17 cellular contexts compared by ENCODE assay signal in the genomic region with DNA sequence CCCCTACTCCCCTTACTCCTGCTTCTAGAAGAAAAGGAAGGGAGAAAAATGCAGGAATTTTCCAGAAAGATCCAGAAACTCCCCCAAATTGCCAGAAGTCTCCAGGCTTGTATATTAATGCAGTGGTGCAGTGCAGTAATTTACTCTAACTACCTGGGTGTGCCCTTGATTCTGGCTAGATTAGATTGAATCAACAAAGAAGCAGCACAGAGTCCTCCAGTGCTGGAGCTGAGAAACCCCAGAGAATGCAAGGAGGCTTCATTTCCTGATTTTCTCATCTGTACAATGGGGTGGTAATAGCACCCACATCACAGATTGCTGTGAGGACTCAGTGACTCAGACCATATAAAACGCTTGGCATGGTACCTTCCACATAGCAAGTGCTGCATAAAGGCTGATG.
DNase-seq lines count a peak whose midpoint lies in the region; ATAC-seq and TF ChIP-seq lines count a peak whose summit lies in the region.
"Had no signal": no experiment of that assay in that cellular context is flagged by ENCODE, and none has a peak within 500 bp of the region (broad histone marks: within the 10 kb centered on the region; RNA-seq: fewer than 3 reads in every experiment).

No MANE protein-coding gene starts in this region.

- no peaks in the 10 kb centered on the region for H3K9me2 ChIP-seq in PC-9 (ENCODE audit: insufficient read depth)

- no peaks in the 10 kb centered on the region for H3K79me2 ChIP-seq in PC-9 (ENCODE audit: low read depth)

- H3K4me3 Mint-ChIP-seq in T-helper 17 cell: no peak overlapping the region
- no peak overlapping the region for H3K4me3 Mint-ChIP-seq in effector memory CD8-positive, alpha-beta T cell
- H3K4me3 Mint-ChIP-seq: IgD-negative memory B cell, T-cell had no signal

- no peaks in the 10 kb centered on the region for H3K9me3 ChIP-seq in T-helper 17 cell (ENCODE audit: control insufficient read depth, low read length, poor library complexity, severe bottlenecking)
- H3K9me3 ChIP-seq in esophagus (ENCODE audit: control insufficient read depth in 2 of 2, insufficient read depth in 1 of 2, low read depth in 1 of 2, low read length in 1 of 2): no peaks in the 10 kb centered on the region
- H3K9me3 ChIP-seq in mucosa of stomach (ENCODE audit: control insufficient read depth, low read length): no peaks in the 10 kb centered on the region
- no peaks in the 10 kb centered on the region for H3K9me3 ChIP-seq in PC-9 (ENCODE audit: insufficient read depth, low read depth)
- no peaks in the 10 kb centered on the region for H3K9me3 ChIP-seq in MG63

- peaks cover 0 to 8% of the 10 kb centered on the region in 2 donors for H3K9me3 Mint-ChIP-seq in activated naive CD4-positive, alpha-beta T cell treated with anti-CD3 and anti-CD28 coated beads, Interleukin-2, amount 50 U/mL, for 72 hours
- no peaks in the 10 kb centered on the region for H3K9me3 Mint-ChIP-seq in effector memory CD8-positive, alpha-beta T cell

- no peak overlapping the region for H3K4me3 ChIP-seq in esophagus (ENCODE audit: low read depth in 1 of 2, low read length in 2 of 2)
- H3K4me3 ChIP-seq in mucosa of stomach (ENCODE audit: low read length): peak overlapping the region; percentile 5
- H3K4me3 ChIP-seq in PC-9: no peak overlapping the region
- H3K4me3 ChIP-seq in MG63: no peak overlapping the region
- H3K4me3 ChIP-seq: BLaER1 treated with 17β-estradiol and CSF1 and Interleukin-3, amounts not matched to agents 10 nM and 100 nM had no signal

- H3K4me2 ChIP-seq in PC-9: no peak overlapping the region
- H3K4me2 ChIP-seq: KMS-11 had no signal

- H4K20me1 ChIP-seq in PC-9 (ENCODE audit: insufficient read depth): no peaks in the 10 kb centered on the region
- H4K20me1 ChIP-seq: BLaER1 treated with 17β-estradiol and CSF1 and Interleukin-3, amounts not matched to agents 10 nM and 100 nM had no signal

- POLR2A ChIA-PET in PC-9 (lab: Charles Lee; ENCODE audit: unreplicated experiment): no interaction called here

- no peak overlapping the region for H2AFZ ChIP-seq in PC-9

- peak overlapping the region; percentile 42 to 57 for H3K27ac ChIP-seq in esophagus (ENCODE audit: low read depth in 2 of 2, low read length in 1 of 2)
- H3K27ac ChIP-seq in PC-9: no peak overlapping the region
- H3K27ac ChIP-seq: BLaER1 treated with 17β-estradiol and CSF1 and Interleukin-3, amounts not matched to agents 10 nM and 100 nM; HL-60; KMS-11 had no signal

- H3K4me1 Mint-ChIP-seq in T-helper 17 cell: peaks cover 6% of the 10 kb centered on the region
- no peaks in the 10 kb centered on the region for H3K4me1 Mint-ChIP-seq in effector memory CD8-positive, alpha-beta T cell (ENCODE audit: low read depth in 2 of 2)

- BruUV-seq in PC-9 (replicated peaks; lab: Mats Ljungman, UMichigan): no TSS peak

- H3K27me3 Mint-ChIP-seq in T-helper 17 cell: peaks cover 12% of the 10 kb centered on the region
- H3K27me3 Mint-ChIP-seq in effector memory CD8-positive, alpha-beta T cell: peaks cover 0 to 5% of the 10 kb centered on the region in 2 donors

- peak; percentile 8 to 10 for ATAC-seq in activated naive CD4-positive, alpha-beta T cell treated with anti-CD3 and anti-CD28 coated beads, Interleukin-2, amount 50 U/mL, for 72 hours
- peak; percentile 8 for ATAC-seq in T-helper 17 cell
- no peak for ATAC-seq in effector memory CD8-positive, alpha-beta T cell (replicated peaks)

- H3K9ac ChIP-seq in mucosa of stomach (ENCODE audit: low read length): no peak overlapping the region
- H3K9ac ChIP-seq: BLaER1 treated with 17β-estradiol and CSF1 and Interleukin-3, amounts not matched to agents 10 nM and 100 nM; KMS-11 had no signal

- no peak overlapping the region for H3K27ac Mint-ChIP-seq in activated naive CD4-positive, alpha-beta T cell treated with anti-CD3 and anti-CD28 coated beads, Interleukin-2, amount 50 U/mL, for 72 hours
- H3K27ac Mint-ChIP-seq in T-helper 17 cell: no peak overlapping the region
- no peak overlapping the region for H3K27ac Mint-ChIP-seq in effector memory CD8-positive, alpha-beta T cell
- H3K27ac Mint-ChIP-seq: CD4-positive, alpha-beta memory T cell; IgD-negative memory B cell; T-cell had no signal

- intact Hi-C loops in PC-9 (cut with micrococcal nuclease; ENCODE audit: unreplicated experiment): no loop called here

- 76% methylated on average over 1 of the region's 1 CpG for WGBS in esophagus, 2 donors

- peaks cover 0 to 28% of the 10 kb centered on the region in 2 donors for H3K4me1 ChIP-seq in esophagus (ENCODE audit: control insufficient read depth in 2 of 2, insufficient read depth in 2 of 2, low read length in 1 of 2)
- H3K4me1 ChIP-seq in mucosa of stomach (ENCODE audit: control insufficient read depth, insufficient read depth, low read length): peaks cover 49% of the 10 kb centered on the region
- H3K4me1 ChIP-seq in PC-9 (replicated peaks; ENCODE audit: insufficient read depth): no peaks in the 10 kb centered on the region

- TF ChIP-seq CTCF in PC-9 (conservative IDR thresholded peaks at IDR 0.05): no peak

- peaks cover 8% of the 10 kb centered on the region; the same call in 1 of the 2 replicates for H3F3A ChIP-seq in PC-9 (ENCODE audit: insufficient read depth, low read depth)

- no peak for DNase-seq in activated naive CD4-positive, alpha-beta T cell treated with anti-CD3 and anti-CD28 coated beads, Interleukin-2, amount 50 U/mL, for 72 hours (ENCODE audit: low spot score in 2 of 2)
- DNase-seq in activated naive CD4-positive, alpha-beta T cell treated with Interleukin-2 at 50 U/mL for 16 hours: no peak
- DNase-seq in T-helper 17 cell (no peak), PC-9 (no peak), MG63 (no peak)
- no peak for DNase-seq in effector memory CD8-positive, alpha-beta T cell
- DNase-seq: COR-L47, NCI-H1417 treated with DMSO at 0.1 percent for 48 hours, NCI-H2107 had no signal

- peaks cover 0 to 5% of the 10 kb centered on the region in 2 donors for H3K36me3 Mint-ChIP-seq in activated naive CD4-positive, alpha-beta T cell treated with anti-CD3 and anti-CD28 coated beads, Interleukin-2, amount 50 U/mL, for 72 hours
- no peaks in the 10 kb centered on the region for H3K36me3 Mint-ChIP-seq in T-helper 17 cell (ENCODE audit: low read depth)
- no peaks in the 10 kb centered on the region for H3K36me3 Mint-ChIP-seq in effector memory CD8-positive, alpha-beta T cell (ENCODE audit: insufficient read depth)
- H3K36me3 Mint-ChIP-seq: IgD-negative memory B cell, T-cell had no signal

- CTCF ChIA-PET in PC-9 (lab: Charles Lee): no interaction called here

- H3K27me3 ChIP-seq in esophagus (ENCODE audit: control insufficient read depth in 1 of 2, insufficient read depth in 2 of 2, low read length in 2 of 2) (peaks cover 0 to 4% of the 10 kb centered on the region in 2 donors), mucosa of stomach (ENCODE audit: control insufficient read depth, insufficient read depth, low read length) (peaks cover 14% of the 10 kb centered on the region), PC-9 (ENCODE audit: insufficient read depth, low read depth) (peaks cover 39% of the 10 kb centered on the region), MG63 (peaks cover 5% of the 10 kb centered on the region)
- H3K27me3 ChIP-seq: BLaER1 treated with 17β-estradiol and CSF1 and Interleukin-3, amounts not matched to agents 10 nM and 100 nM had no signal

- no peaks in the 10 kb centered on the region for H3K36me3 ChIP-seq in esophagus (ENCODE audit: control insufficient read depth in 2 of 2, insufficient read depth in 2 of 2, low read length in 1 of 2)
- no peaks in the 10 kb centered on the region for H3K36me3 ChIP-seq in mucosa of stomach (ENCODE audit: control insufficient read depth, insufficient read depth, low read length)
- H3K36me3 ChIP-seq in PC-9 (ENCODE audit: low read depth): no peaks in the 10 kb centered on the region
- no peaks in the 10 kb centered on the region for H3K36me3 ChIP-seq in MG63
- H3K36me3 ChIP-seq: BLaER1 treated with 17β-estradiol and CSF1 and Interleukin-3, amounts not matched to agents 10 nM and 100 nM had no signal
